In genomic region chr16:11312718-11313492, GRCh38 we compare ENCODE assay signal across 8 cellular contexts. TPM values are rescaled to one million over a fixed set of nuclear protein-coding genes. Genes with fewer than 3 reads are reported as not detected.
DNase-seq lines count a peak whose midpoint lies in the region; FAIRE-seq and TF ChIP-seq lines count a peak whose summit lies in the region.

No MANE protein-coding gene starts in this region.

- no peak for FAIRE-seq in GM19239 (lab: Jason Lieb, UNC)

- no peak overlapping the region for H3K4me3 ChIP-seq in MM.1S (ENCODE audit: low read length)
- no peak overlapping the region for H3K4me3 ChIP-seq in neural progenitor cell

- H3K4me2 ChIP-seq in MM.1S (ENCODE audit: low read depth, low read length) (0 out of 2 replicates have a peak overlapping the region, but pooled peaks have one; percentile 4), neural progenitor cell (no peak overlapping the region)

- peaks cover 9% of the 10 kb centered on the region for H3K27me3 Mint-ChIP-seq in neural progenitor cell (ENCODE audit: insufficient read depth, low read depth)

- no peaks in the 10 kb centered on the region for H3K9me3 Mint-ChIP-seq in neural progenitor cell

- H3K4me1 ChIP-seq in MM.1S (ENCODE audit: low read length) (peaks cover 46% of the 10 kb centered on the region), neural progenitor cell (peaks cover 21% of the 10 kb centered on the region)

- TF ChIP-seq CTCF in MM.1S (IDR thresholded peaks at IDR 0.05; ENCODE audit: low read length) (no peak), neural progenitor cell (IDR thresholded peaks at IDR 0.05) (no peak)

- H3K79me2 ChIP-seq in MM.1S (ENCODE audit: low read length) (no peaks in the 10 kb centered on the region), neural progenitor cell (ENCODE audit: low read depth) (no peaks in the 10 kb centered on the region)

- H2AFZ ChIP-seq in MM.1S (ENCODE audit: low read length) (no peak overlapping the region; the same call in 1 of the 2 replicates), neural progenitor cell (replicated peaks) (no peak overlapping the region)

- H3K36me3 Mint-ChIP-seq in neural progenitor cell: no peaks in the 10 kb centered on the region

- H3K27ac Mint-ChIP-seq in neural progenitor cell: peak overlapping the region; percentile 7

- H4K20me1 ChIP-seq in MM.1S (ENCODE audit: insufficient read depth, low read length) (no peaks in the 10 kb centered on the region), neural progenitor cell (ENCODE audit: low read depth) (no peaks in the 10 kb centered on the region)

- in situ Hi-C loops in T47D (cut with HindIII; ENCODE audit: low pct_unique_long_range_greater_than_20kb, low sequenced_read_pairs): no loop called here

- DNase-seq in DMS79 (lab: John Stamatoyannopoulos, UW) (peak; percentile 65), MM.1S (peak; percentile 52), T47D (ENCODE audit: low read depth in 1 of 2, low spot score in 1 of 2) (peak; percentile 60 to 81), neural progenitor cell (ENCODE audit: low spot score) (no peak), NCI-H2107 (lab: John Stamatoyannopoulos, UW) (no peak), amygdala (lab: John Stamatoyannopoulos, UW) (no peak), GM19239 (ENCODE audit: insufficient read length, low spot score) (no peak), inferior parietal cortex (ENCODE audit: extremely low spot score) (no peak)

- H3K9ac ChIP-seq in MM.1S (ENCODE audit: low read length): no peak overlapping the region
- H3K9ac ChIP-seq in neural progenitor cell: no peak overlapping the region

- H3K27ac ChIP-seq in MM.1S (ENCODE audit: low read length) (peak overlapping the region; percentile 24; the same call in 1 of the 2 replicates), neural progenitor cell (no peak overlapping the region)

- peaks cover 40% of the 10 kb centered on the region for H3K4me1 Mint-ChIP-seq in neural progenitor cell

- no peaks in the 10 kb centered on the region for H3K9me2 ChIP-seq in MM.1S (replicated peaks; ENCODE audit: insufficient read depth, low read length)

- H3F3A ChIP-seq in MM.1S (ENCODE audit: insufficient read depth, low read length) (peaks cover 40% of the 10 kb centered on the region), neural progenitor cell (ENCODE audit: low read depth) (peaks cover 26% of the 10 kb centered on the region)

- no peaks in the 10 kb centered on the region for H3K9me3 ChIP-seq in MM.1S (replicated peaks; ENCODE audit: insufficient read depth, low read length)
- no peaks in the 10 kb centered on the region for H3K9me3 ChIP-seq in neural progenitor cell (ENCODE audit: low read depth)

- H3K27me3 ChIP-seq in MM.1S (replicated peaks; ENCODE audit: insufficient read depth, low read length) (no peaks in the 10 kb centered on the region), neural progenitor cell (peaks cover 30% of the 10 kb centered on the region)

- no peak overlapping the region for H3K4me3 Mint-ChIP-seq in neural progenitor cell

- H3K36me3 ChIP-seq in MM.1S (replicated peaks; ENCODE audit: insufficient read depth, low read length): no peaks in the 10 kb centered on the region
- H3K36me3 ChIP-seq in neural progenitor cell: no peaks in the 10 kb centered on the region

RNA-seq across cellular contexts. Expression of gene PRM1, which starts 31.8 kb away (rescaled TPM):
- not detected in 2 replicates for total RNA-seq in neural progenitor cell (ENCODE audit: low replicate concordance)

RNA-seq across cellular contexts. Expression of gene RMI2, which starts 32.4 kb away (rescaled TPM):
- 56.1 and 68.6 TPM in 2 replicates for total RNA-seq in neural progenitor cell (ENCODE audit: low replicate concordance)

RNA-seq across cellular contexts. Expression of gene PRM2, which starts 36.6 kb away (rescaled TPM):
- total RNA-seq in neural progenitor cell (ENCODE audit: low replicate concordance): not detected in 2 replicates

RNA-seq across cellular contexts. Expression of gene PRM3, which starts 39.5 kb away (rescaled TPM):
- not detected in 2 replicates for total RNA-seq in neural progenitor cell (ENCODE audit: low replicate concordance)

RNA-seq across cellular contexts. Expression of gene TNP2, which starts 43.8 kb away (rescaled TPM):
- not detected in 2 replicates for total RNA-seq in neural progenitor cell (ENCODE audit: low replicate concordance)

Comparison
In these comparisons a context has a peak if more than half of its experiments do, and no peak if none do; other contexts are left out.
1. DNase-seq: peak in DMS79 (single experiment), MM.1S (single experiment) and T47D (2 of 2); none in neural progenitor cell (single experiment), NCI-H2107 (single experiment), amygdala (0 of 56), GM19239 (single experiment) and inferior parietal cortex (single experiment).